ENCODE assay signal across 1 cellular context in the genomic region with DNA sequence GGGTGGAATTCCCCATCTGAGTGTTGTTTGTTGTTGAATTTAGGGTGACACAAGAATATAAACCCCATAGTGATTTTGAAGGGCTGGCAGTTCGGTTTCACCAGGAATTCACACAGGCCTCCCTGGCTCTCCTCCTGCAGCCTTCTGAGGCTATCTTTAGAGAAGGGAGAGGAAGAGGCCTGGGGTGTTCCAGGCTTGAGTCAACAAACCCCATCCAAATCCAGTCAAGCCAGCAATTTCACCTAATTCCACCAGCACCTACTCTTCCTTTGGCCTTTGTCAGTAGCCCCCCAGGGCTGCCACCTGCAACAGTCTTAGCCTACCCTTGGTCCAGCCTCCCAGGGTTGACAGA.
TF ChIP-seq lines count a peak whose summit lies in the region.

No MANE protein-coding gene starts in this region.

TF ChIP-seq in HepG2, 621 proteins besides CTCF, POLR2A, EP300 and RAD21 (continued from another document):
- TF ChIP-seq, protein P1, sequence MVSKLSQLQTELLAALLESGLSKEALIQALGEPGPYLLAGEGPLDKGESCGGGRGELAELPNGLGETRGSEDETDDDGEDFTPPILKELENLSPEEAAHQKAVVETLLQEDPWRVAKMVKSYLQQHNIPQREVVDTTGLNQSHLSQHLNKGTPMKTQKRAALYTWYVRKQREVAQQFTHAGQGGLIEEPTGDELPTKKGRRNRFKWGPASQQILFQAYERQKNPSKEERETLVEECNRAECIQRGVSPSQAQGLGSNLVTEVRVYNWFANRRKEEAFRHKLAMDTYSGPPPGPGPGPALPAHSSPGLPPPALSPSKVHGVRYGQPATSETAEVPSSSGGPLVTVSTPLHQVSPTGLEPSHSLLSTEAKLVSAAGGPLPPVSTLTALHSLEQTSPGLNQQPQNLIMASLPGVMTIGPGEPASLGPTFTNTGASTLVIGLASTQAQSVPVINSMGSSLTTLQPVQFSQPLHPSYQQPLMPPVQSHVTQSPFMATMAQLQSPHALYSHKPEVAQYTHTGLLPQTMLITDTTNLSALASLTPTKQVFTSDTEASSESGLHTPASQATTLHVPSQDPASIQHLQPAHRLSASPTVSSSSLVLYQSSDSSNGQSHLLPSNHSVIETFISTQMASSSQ (IDR thresholded peaks at IDR 0.05; ENCODE audit: low read depth) = no peak
- TF ChIP-seq, protein P1 (CRISPR knock-in tag; IDR thresholded peaks at IDR 0.05; ENCODE audit: borderline replicate concordance) = no peak
- TF ChIP-seq, protein P2, sequence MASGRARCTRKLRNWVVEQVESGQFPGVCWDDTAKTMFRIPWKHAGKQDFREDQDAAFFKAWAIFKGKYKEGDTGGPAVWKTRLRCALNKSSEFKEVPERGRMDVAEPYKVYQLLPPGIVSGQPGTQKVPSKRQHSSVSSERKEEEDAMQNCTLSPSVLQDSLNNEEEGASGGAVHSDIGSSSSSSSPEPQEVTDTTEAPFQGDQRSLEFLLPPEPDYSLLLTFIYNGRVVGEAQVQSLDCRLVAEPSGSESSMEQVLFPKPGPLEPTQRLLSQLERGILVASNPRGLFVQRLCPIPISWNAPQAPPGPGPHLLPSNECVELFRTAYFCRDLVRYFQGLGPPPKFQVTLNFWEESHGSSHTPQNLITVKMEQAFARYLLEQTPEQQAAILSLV (CRISPR knock-in tag; IDR thresholded peaks at IDR 0.05; ENCODE audit: borderline replicate concordance) = no peak
- TF ChIP-seq, protein P3, sequence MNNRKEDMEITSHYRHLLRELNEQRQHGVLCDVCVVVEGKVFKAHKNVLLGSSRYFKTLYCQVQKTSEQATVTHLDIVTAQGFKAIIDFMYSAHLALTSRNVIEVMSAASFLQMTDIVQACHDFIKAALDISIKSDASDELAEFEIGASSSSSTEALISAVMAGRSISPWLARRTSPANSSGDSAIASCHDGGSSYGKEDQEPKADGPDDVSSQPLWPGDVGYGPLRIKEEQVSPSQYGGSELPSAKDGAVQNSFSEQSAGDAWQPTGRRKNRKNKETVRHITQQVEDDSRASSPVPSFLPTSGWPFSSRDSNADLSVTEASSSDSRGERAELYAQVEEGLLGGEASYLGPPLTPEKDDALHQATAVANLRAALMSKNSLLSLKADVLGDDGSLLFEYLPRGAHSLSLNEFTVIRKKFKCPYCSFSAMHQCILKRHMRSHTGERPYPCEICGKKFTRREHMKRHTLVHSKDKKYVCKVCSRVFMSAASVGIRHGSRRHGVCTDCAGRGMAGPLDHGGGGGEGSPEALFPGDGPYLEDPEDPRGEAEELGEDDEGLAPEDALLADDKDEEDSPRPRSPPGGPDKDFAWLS (CRISPR knock-in tag; IDR thresholded peaks at IDR 0.05; ENCODE audit: borderline replicate concordance) = no peak
- TF ChIP-seq, protein P4, sequence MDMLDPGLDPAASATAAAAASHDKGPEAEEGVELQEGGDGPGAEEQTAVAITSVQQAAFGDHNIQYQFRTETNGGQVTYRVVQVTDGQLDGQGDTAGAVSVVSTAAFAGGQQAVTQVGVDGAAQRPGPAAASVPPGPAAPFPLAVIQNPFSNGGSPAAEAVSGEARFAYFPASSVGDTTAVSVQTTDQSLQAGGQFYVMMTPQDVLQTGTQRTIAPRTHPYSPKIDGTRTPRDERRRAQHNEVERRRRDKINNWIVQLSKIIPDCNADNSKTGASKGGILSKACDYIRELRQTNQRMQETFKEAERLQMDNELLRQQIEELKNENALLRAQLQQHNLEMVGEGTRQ (IDR thresholded peaks at IDR 0.05; ENCODE audit: low read depth, low read length) = no peak
- TF ChIP-seq, protein P4 (CRISPR knock-in tag; IDR thresholded peaks at IDR 0.05; ENCODE audit: borderline replicate concordance) = no peak
- TF ChIP-seq ZNF567 (CRISPR knock-in tag; IDR thresholded peaks at IDR 0.05; ENCODE audit: borderline replicate concordance) (no peak), FOXA1 (IDR thresholded peaks at IDR 0.05) (no peak), FOXA1 (CRISPR knock-in tag; IDR thresholded peaks at IDR 0.05) (no peak), ZNF776 (CRISPR knock-in tag; IDR thresholded peaks at IDR 0.05) (no peak), TCF12 (IDR thresholded peaks at IDR 0.05) (no peak), TCF12 (CRISPR knock-in tag; IDR thresholded peaks at IDR 0.05) (no peak), NFIC (IDR thresholded peaks at IDR 0.05; ENCODE audit: low read length) (no peak), ZNF260 (CRISPR knock-in tag; IDR thresholded peaks at IDR 0.05; ENCODE audit: borderline replicate concordance, low read depth) (no peak), ATF7 (IDR thresholded peaks at IDR 0.05) (no peak), ATF7 (CRISPR knock-in tag; IDR thresholded peaks at IDR 0.05) (no peak), HOXA5 (CRISPR knock-in tag; IDR thresholded peaks at IDR 0.05) (no peak), ZMYM3 (CRISPR knock-in tag; IDR thresholded peaks at IDR 0.05) (no peak)
- TF ChIP-seq, protein P5, sequence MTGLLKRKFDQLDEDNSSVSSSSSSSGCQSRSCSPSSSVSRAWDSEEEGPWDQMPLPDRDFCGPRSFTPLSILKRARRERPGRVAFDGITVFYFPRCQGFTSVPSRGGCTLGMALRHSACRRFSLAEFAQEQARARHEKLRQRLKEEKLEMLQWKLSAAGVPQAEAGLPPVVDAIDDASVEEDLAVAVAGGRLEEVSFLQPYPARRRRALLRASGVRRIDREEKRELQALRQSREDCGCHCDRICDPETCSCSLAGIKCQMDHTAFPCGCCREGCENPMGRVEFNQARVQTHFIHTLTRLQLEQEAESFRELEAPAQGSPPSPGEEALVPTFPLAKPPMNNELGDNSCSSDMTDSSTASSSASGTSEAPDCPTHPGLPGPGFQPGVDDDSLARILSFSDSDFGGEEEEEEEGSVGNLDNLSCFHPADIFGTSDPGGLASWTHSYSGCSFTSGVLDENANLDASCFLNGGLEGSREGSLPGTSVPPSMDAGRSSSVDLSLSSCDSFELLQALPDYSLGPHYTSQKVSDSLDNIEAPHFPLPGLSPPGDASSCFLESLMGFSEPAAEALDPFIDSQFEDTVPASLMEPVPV (CRISPR knock-in tag; IDR thresholded peaks at IDR 0.05) = no peak
- TF ChIP-seq, protein P6, sequence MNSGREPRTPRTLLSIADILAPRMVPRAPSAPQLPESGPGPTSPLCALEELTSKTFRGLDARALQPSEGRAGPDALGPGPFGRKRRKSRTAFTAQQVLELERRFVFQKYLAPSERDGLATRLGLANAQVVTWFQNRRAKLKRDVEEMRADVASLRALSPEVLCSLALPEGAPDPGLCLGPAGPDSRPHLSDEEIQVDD (CRISPR knock-in tag; IDR thresholded peaks at IDR 0.05; ENCODE audit: borderline replicate concordance) = no peak
